9 cellular contexts compared by ENCODE assay signal in the genomic region with DNA sequence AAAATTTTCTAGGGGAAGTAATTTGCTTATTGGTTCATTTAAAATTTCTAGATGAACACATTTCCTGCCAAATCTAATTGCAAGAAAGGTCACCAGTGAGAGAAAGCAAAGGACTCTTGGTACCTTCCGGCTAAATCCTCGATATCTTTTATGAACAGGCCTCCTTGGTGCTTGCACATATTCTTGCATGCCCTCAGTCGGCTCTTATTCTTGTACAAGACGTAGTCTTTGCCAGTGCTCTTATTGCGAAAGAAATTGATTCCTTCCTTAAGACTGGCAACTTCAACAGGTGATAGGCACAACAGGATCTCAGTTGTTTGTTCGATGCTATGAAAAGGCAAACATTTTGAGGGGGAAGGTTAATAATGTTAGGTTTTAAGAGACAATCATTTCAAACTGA.
DNase-seq lines count a peak whose midpoint lies in the region; ATAC-seq and TF ChIP-seq lines count a peak whose summit lies in the region.
"Had no signal": no experiment of that assay in that cellular context is flagged by ENCODE, and none has a peak within 500 bp of the region (broad histone marks: within the 10 kb centered on the region; RNA-seq: fewer than 3 reads in every experiment).

No MANE protein-coding gene starts in this region.

- H3K27me3 ChIP-seq in thyroid gland = no peaks in the 10 kb centered on the region

- TF ChIP-seq POLR2A in thyroid gland (IDR thresholded peaks at IDR 0.05) = no peak

- no peaks in the 10 kb centered on the region for H3K9me3 ChIP-seq in thyroid gland

- intact Hi-C loops in thyroid gland (cut with DNase I) = no loop called here

- CTCF ChIA-PET in activated CD4-positive, alpha-beta T cell treated with anti-CD3 and anti-CD28 coated beads, Interleukin-2, amount 10 ng/mL, durations not matched to agents 7 days and 5 days (lab: Charles Lee) = interaction anchor here (1.0 to 2.2 kb wide), 5 partner anchors 10 to 33 kb away, joined by 3 to 9 read pairs (median 3); no protein-coding TSS in a partner anchor

- H3K9me3 Mint-ChIP-seq in activated CD4-positive, alpha-beta T cell treated with anti-CD3 and anti-CD28 coated beads, Interleukin-2, amount 10 ng/mL, durations not matched to agents 7 days and 5 days = peaks cover 16% of the 10 kb centered on the region
- peaks cover 3% of the 10 kb centered on the region for H3K9me3 Mint-ChIP-seq in activated T-helper 17 cell treated with anti-CD3 and anti-CD28 coated beads, Interleukin-2, amount 50 U/mL, for 72 hours
- no peaks in the 10 kb centered on the region for H3K9me3 Mint-ChIP-seq in immature natural killer cell

- peak overlapping the region; percentile 88 to 92 (median 88) for H3K27ac ChIP-seq in thyroid gland
- H3K27ac ChIP-seq: SK-N-MC had no signal

- WGBS in thyroid gland, 2 donors = 52 to 69% methylated on average over 6 of the region's 6 CpGs

- ATAC-seq in activated T-helper 17 cell treated with anti-CD3 and anti-CD28 coated beads, Interleukin-2, amount 50 U/mL, for 72 hours (replicated peaks) = no peak
- no peak for ATAC-seq in GM18873 (IDR thresholded peaks at IDR 0.05; ENCODE audit: low FRiP score, unreplicated experiment)

- no peak for TF ChIP-seq CTCF in thyroid gland (IDR thresholded peaks at IDR 0.05)

- H3K4me3 Mint-ChIP-seq in activated CD4-positive, alpha-beta T cell treated with anti-CD3 and anti-CD28 coated beads, Interleukin-2, amount 10 ng/mL, durations not matched to agents 7 days and 5 days = peak overlapping the region; percentile 85
- H3K4me3 Mint-ChIP-seq in activated T-helper 17 cell treated with anti-CD3 and anti-CD28 coated beads, Interleukin-2, amount 50 U/mL, for 72 hours = peak overlapping the region; percentile 97
- peak overlapping the region; percentile 86 to 98 (median 90) for H3K4me3 Mint-ChIP-seq in immature natural killer cell

- H3K4me1 Mint-ChIP-seq in activated CD4-positive, alpha-beta T cell treated with anti-CD3 and anti-CD28 coated beads, Interleukin-2, amount 10 ng/mL, durations not matched to agents 7 days and 5 days = peaks cover 33% of the 10 kb centered on the region
- peaks cover 6% of the 10 kb centered on the region for H3K4me1 Mint-ChIP-seq in activated T-helper 17 cell treated with anti-CD3 and anti-CD28 coated beads, Interleukin-2, amount 50 U/mL, for 72 hours
- peaks cover 50 to 63% of the 10 kb centered on the region in 2 donors for H3K4me1 Mint-ChIP-seq in immature natural killer cell

- no peaks in the 10 kb centered on the region for H3K27me3 Mint-ChIP-seq in activated CD4-positive, alpha-beta T cell treated with anti-CD3 and anti-CD28 coated beads, Interleukin-2, amount 10 ng/mL, durations not matched to agents 7 days and 5 days
- no peaks in the 10 kb centered on the region for H3K27me3 Mint-ChIP-seq in activated T-helper 17 cell treated with anti-CD3 and anti-CD28 coated beads, Interleukin-2, amount 50 U/mL, for 72 hours
- H3K27me3 Mint-ChIP-seq in immature natural killer cell (ENCODE audit: low read depth in 3 of 3) = peaks cover 0 to 7% (median 4%) of the 10 kb centered on the region in 3 donors

- H3K4me1 ChIP-seq in thyroid gland = peaks cover 53 to 61% of the 10 kb centered on the region in 2 donors

- DNase-seq in activated CD4-positive, alpha-beta T cell treated with anti-CD3 and anti-CD28 coated beads, Interleukin-2, amount 10 ng/mL, durations not matched to agents 7 days and 5 days = peak; percentile 30
- no peak for DNase-seq in activated CD4-positive, alpha-beta T cell treated with anti-CD3 and anti-CD28 coated beads for 1 hour
- DNase-seq in immature natural killer cell = peak; percentile 19 to 22 (median 20)
- no peak for DNase-seq in thyroid gland
- no peak for DNase-seq in SHP77 treated with DMSO at 0.1 percent for 48 hours (lab: John Stamatoyannopoulos, UW)
- DNase-seq in DMS79 treated with DMSO at 0.1 percent for 48 hours (lab: John Stamatoyannopoulos, UW) = no peak

- H3K4me3 ChIP-seq in thyroid gland (replicated peaks in 1 of 3) = peak overlapping the region in 2 of 3 donors; percentile 10 to 24

- H3K36me3 Mint-ChIP-seq in activated CD4-positive, alpha-beta T cell treated with anti-CD3 and anti-CD28 coated beads, Interleukin-2, amount 10 ng/mL, durations not matched to agents 7 days and 5 days (ENCODE audit: low read depth) = peaks cover 41% of the 10 kb centered on the region
- peaks cover 63% of the 10 kb centered on the region for H3K36me3 Mint-ChIP-seq in activated T-helper 17 cell treated with anti-CD3 and anti-CD28 coated beads, Interleukin-2, amount 50 U/mL, for 72 hours (ENCODE audit: low read depth)
- H3K36me3 Mint-ChIP-seq in immature natural killer cell = peaks cover 0 to 3% (median 0%) of the 10 kb centered on the region in 3 donors

- no peaks in the 10 kb centered on the region for H3K36me3 ChIP-seq in thyroid gland

- POLR2A ChIA-PET in activated CD4-positive, alpha-beta T cell treated with anti-CD3 and anti-CD28 coated beads, Interleukin-2, amount 10 ng/mL, durations not matched to agents 7 days and 5 days (lab: Charles Lee) = interaction anchor here (0.9 to 1.4 kb wide), 2 partner anchors 29 to 883 kb away, joined by 3 to 5 read pairs; a partner anchor contains a TSS

- peak overlapping the region; percentile 96 for H3K27ac Mint-ChIP-seq in activated CD4-positive, alpha-beta T cell treated with anti-CD3 and anti-CD28 coated beads, Interleukin-2, amount 10 ng/mL, durations not matched to agents 7 days and 5 days
- H3K27ac Mint-ChIP-seq in activated T-helper 17 cell treated with anti-CD3 and anti-CD28 coated beads, Interleukin-2, amount 50 U/mL, for 72 hours = peak overlapping the region; percentile 99
- peak overlapping the region; percentile 94 to 98 (median 96) for H3K27ac Mint-ChIP-seq in immature natural killer cell

Comparison
In these comparisons a context has a peak if more than half of its experiments do, and no peak if none do; other contexts are left out.
1. DNase-seq: peak in activated CD4-positive, alpha-beta T cell treated with anti-CD3 and anti-CD28 coated beads, Interleukin-2, amount 10 ng/mL, durations not matched to agents 7 days and 5 days (single experiment) and immature natural killer cell (3 of 3); none in activated CD4-positive, alpha-beta T cell treated with anti-CD3 and anti-CD28 coated beads for 1 hour (single experiment), thyroid gland (0 of 2), SHP77 treated with DMSO at 0.1 percent for 48 hours (single experiment) and DMS79 treated with DMSO at 0.1 percent for 48 hours (single experiment).
2. Peak in every context shown above with its lines, with median percentiles within 50 percentile points of each other: H3K27ac Mint-ChIP-seq and H3K4me3 Mint-ChIP-seq.